25 cellular contexts compared by ENCODE assay signal in the genomic region with DNA sequence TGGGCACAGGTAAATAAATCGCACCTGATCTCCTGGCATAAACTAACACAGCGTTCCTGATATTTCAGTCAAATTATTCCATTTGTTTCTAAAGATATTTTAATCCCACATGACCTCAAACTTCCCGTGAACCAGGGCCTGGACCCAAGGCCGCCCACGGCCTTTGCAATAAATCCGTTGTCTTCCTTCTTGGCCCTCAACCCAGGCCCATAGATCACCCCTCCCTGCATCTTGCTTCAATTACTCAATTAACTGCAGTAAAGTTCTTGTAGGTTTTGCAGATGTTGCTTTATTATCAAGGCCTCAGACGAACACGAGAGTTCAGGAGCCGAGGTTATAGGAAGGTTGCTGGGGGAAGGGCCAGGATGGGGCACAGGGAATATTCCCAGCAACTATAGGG.
"Had no signal": no experiment of that assay in that cellular context is flagged by ENCODE, and none has a peak within 500 bp of the region (broad histone marks: within the 10 kb centered on the region; RNA-seq: fewer than 3 reads in every experiment).

No MANE protein-coding gene starts in this region.

- H2AFZ ChIP-seq: hepatocyte had no signal

- H3K36me3 ChIP-seq: colonic mucosa, esophagus squamous epithelium, gastroesophageal sphincter, heart left ventricle, lower lobe of right lung had no signal

- H3K4me1 ChIP-seq: colonic mucosa, esophagus squamous epithelium, foreskin keratinocyte, gastroesophageal sphincter, heart left ventricle, lower lobe of right lung had no signal

- H3K27me3 Mint-ChIP-seq: dendritic cell treated with granulocyte-macrophage colony-stimulating factor and Interleukin-4, amounts not matched to agents 40 ng/mL and 50 ng/mL, for 4 days had no signal

- H3K27me3 ChIP-seq: colonic mucosa, hepatocyte had no signal

- H3K4me3 ChIP-seq: colonic mucosa, esophagus squamous epithelium, gastroesophageal sphincter, heart left ventricle, hepatocyte, lower lobe of right lung had no signal

- H3K36me3 Mint-ChIP-seq: immature natural killer cell had no signal

- DNase-seq: colonic mucosa; cortex of kidney; effector CD8-positive, alpha-beta T cell; effector memory CD8-positive, alpha-beta T cell; endodermal cell; erythroblast; esophagus squamous epithelium; foreskin keratinocyte; heart left ventricle; hypothalamus; immature natural killer cell; islet precursor cell; kidney; kidney glomerular epithelial cell; left colon; left ventricle myocardium superior; lower lobe of right lung; mesenchymal stem cell; midbrain had no signal

- H3K4me2 ChIP-seq: hepatocyte had no signal

- H3K9me3 Mint-ChIP-seq: dendritic cell treated with granulocyte-macrophage colony-stimulating factor and Interleukin-4, amounts not matched to agents 40 ng/mL and 50 ng/mL, for 4 days; endodermal cell; immature natural killer cell had no signal

- H3K9me3 ChIP-seq: colonic mucosa, esophagus squamous epithelium, gastroesophageal sphincter, heart left ventricle, lower lobe of right lung had no signal

- H3K27ac Mint-ChIP-seq: dendritic cell treated with granulocyte-macrophage colony-stimulating factor and Interleukin-4, amounts not matched to agents 40 ng/mL and 50 ng/mL, for 4 days; effector memory CD8-positive, alpha-beta T cell; endodermal cell; immature natural killer cell had no signal

- H3K4me3 Mint-ChIP-seq: dendritic cell treated with granulocyte-macrophage colony-stimulating factor and Interleukin-4, amounts not matched to agents 40 ng/mL and 50 ng/mL, for 4 days; effector memory CD8-positive, alpha-beta T cell; endodermal cell; immature natural killer cell had no signal

- H3K79me2 ChIP-seq: hepatocyte had no signal

- H3K4me1 Mint-ChIP-seq: immature natural killer cell had no signal

- H3K27ac ChIP-seq: colonic mucosa, epithelial cell of prostate, esophagus squamous epithelium, foreskin keratinocyte, gastroesophageal sphincter, heart left ventricle, hepatocyte, lower lobe of right lung had no signal

- ATAC-seq: effector memory CD8-positive, alpha-beta T cell; esophagus mucosa; foreskin keratinocyte; gastroesophageal sphincter; heart left ventricle; left colon; left lobe of liver; left ventricle myocardium superior; lower lobe of right lung had no signal
